ENCODE assay signal across 30 cellular contexts in the genomic region with DNA sequence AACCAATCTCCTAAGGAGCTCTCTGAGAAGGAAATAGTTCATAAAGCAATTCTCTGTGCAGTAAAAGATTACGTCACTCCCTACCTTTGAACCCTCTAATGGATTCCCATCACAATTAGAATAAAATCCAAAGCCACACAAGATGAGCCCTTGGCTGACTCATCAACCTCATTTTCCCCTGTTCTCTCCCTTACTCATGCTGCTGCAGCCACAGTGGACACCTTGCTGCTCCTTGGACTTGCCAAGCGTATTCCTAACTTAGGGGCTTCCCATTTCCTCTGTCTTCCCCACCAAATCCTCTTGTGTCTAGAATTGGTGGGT. TPM values are rescaled to one million over a fixed set of nuclear protein-coding genes. Genes with fewer than 3 reads are reported as not detected.
DNase-seq lines count a peak whose midpoint lies in the region; ATAC-seq and TF ChIP-seq lines count a peak whose summit lies in the region.
"Had no signal": no experiment of that assay in that cellular context is flagged by ENCODE, and none has a peak within 500 bp of the region (broad histone marks: within the 10 kb centered on the region; RNA-seq: fewer than 3 reads in every experiment).

No MANE protein-coding gene starts in this region.

- H3K9me3 ChIP-seq in PC-3 (ENCODE audit: low read length) (no peaks in the 10 kb centered on the region), colonic mucosa (no peaks in the 10 kb centered on the region)
- H3K9me3 ChIP-seq: gastrocnemius medialis had no signal

- no peaks in the 10 kb centered on the region for H3K9me2 ChIP-seq in PC-3 (replicated peaks; ENCODE audit: low read length)

- H3K4me1 ChIP-seq in PC-3 (ENCODE audit: insufficient read depth, low read length) (peaks cover 52% of the 10 kb centered on the region), colonic mucosa (no peaks in the 10 kb centered on the region)
- H3K4me1 ChIP-seq: BLaER1 treated with 17β-estradiol and CSF1 and Interleukin-3, amounts not matched to agents 10 nM and 100 nM; gastrocnemius medialis; spleen had no signal

- no peaks in the 10 kb centered on the region for H3K36me3 ChIP-seq in PC-3 (ENCODE audit: low read depth, low read length)
- no peaks in the 10 kb centered on the region for H3K36me3 ChIP-seq in colonic mucosa
- H3K36me3 ChIP-seq: BLaER1 treated with 17β-estradiol and CSF1 and Interleukin-3, amounts not matched to agents 10 nM and 100 nM; gastrocnemius medialis; neutrophil; spleen; WERI-Rb-1 had no signal

- CTCF ChIA-PET in PC-3 (lab: Charles Lee), result no interaction called here

- H3K4me3 ChIP-seq in PC-3 (ENCODE audit: low read length), result no peak overlapping the region
- no peak overlapping the region for H3K4me3 ChIP-seq in colonic mucosa
- H3K4me3 ChIP-seq: BLaER1 treated with 17β-estradiol and CSF1 and Interleukin-3, amounts not matched to agents 10 nM and 100 nM; gastrocnemius medialis; spleen had no signal

- intact Hi-C loops in PC-3 (cut with micrococcal nuclease) (no loop called here), colonic mucosa (cut with DNase I) (no loop called here)

- BruUV-seq in PC-3 (replicated peaks; lab: Mats Ljungman, UMichigan), result no TSS peak

- DNase-seq in A172 (ENCODE audit: low spot score) (peak; percentile 48), PC-3 (peak; percentile 48), colonic mucosa (peak; percentile 68), mucosa of gallbladder (ENCODE audit: low spot score) (peak; percentile 28), HPDE6-E6E7 (ENCODE audit: extremely low spot score) (no peak), Ammon's horn (ENCODE audit: low spot score) (no peak), NCI-H345 treated with DMSO at 0.1 percent for 48 hours (lab: John Stamatoyannopoulos, UW; ENCODE audit: unreplicated experiment) (no peak), pons (ENCODE audit: low spot score) (no peak)
- DNase-seq: activated CD4-positive, alpha-beta T cell treated with anti-CD3 and anti-CD28 coated beads, Interleukin-2, amount 50 U/mL, for 1 hour; activated CD8-positive, alpha-beta memory T cell treated with anti-CD3 and anti-CD28 coated beads, Interleukin-2, amount 50 U/mL, for 4 hours; activated naive CD8-positive, alpha-beta T cell treated with anti-CD3 and anti-CD28 coated beads, Interleukin-2, amount 50 U/mL, for 24 hours; erythroblast; gastrocnemius medialis; HFFc6; NCI-H1048; NCI-H1930; NCI-H2227 treated with DMSO at 0.1 percent for 48 hours; NCI-H774; spleen; stimulated activated CD4-positive, alpha-beta T cell treated with anti-CD3 and anti-CD28 coated beads, Interleukin-4, amount 100 ng/mL, for 4 hours; stimulated activated naive CD8-positive, alpha-beta T cell treated with anti-CD3 and anti-CD28 coated beads, Interleukin-15, amount 100 ng/mL, for 72 hours; T-helper 2 cell; WERI-Rb-1 had no signal

- H3K79me2 ChIP-seq in PC-3 (ENCODE audit: low read length), result no peaks in the 10 kb centered on the region

- POLR2A ChIA-PET in PC-3 (lab: Charles Lee; ENCODE audit: unreplicated experiment), result no interaction called here

- no peak for ATAC-seq in PC-3
- ATAC-seq: activated naive CD8-positive, alpha-beta T cell treated with anti-CD3 and anti-CD28 coated beads, Interleukin-2, amount 50 U/mL, for 24 hours; gastrocnemius medialis; Panc1; stimulated activated naive CD8-positive, alpha-beta T cell treated with anti-CD3 and anti-CD28 coated beads, Interleukin-15, amount 100 ng/mL, for 72 hours had no signal

- no peaks in the 10 kb centered on the region for H3K27me3 ChIP-seq in PC-3 (ENCODE audit: low read length)
- H3K27me3 ChIP-seq in colonic mucosa, result no peaks in the 10 kb centered on the region
- H3K27me3 ChIP-seq: BLaER1 treated with 17β-estradiol and CSF1 and Interleukin-3, amounts not matched to agents 10 nM and 100 nM; gastrocnemius medialis; neutrophil; spleen had no signal

- no peak overlapping the region for H3K9ac ChIP-seq in PC-3 (ENCODE audit: low read length)
- peak overlapping the region in 1 of 2 donors; percentile 51 for H3K9ac ChIP-seq in colonic mucosa (ENCODE audit: low read depth in 2 of 2, low read length in 2 of 2)
- H3K9ac ChIP-seq: BLaER1 treated with 17β-estradiol and CSF1 and Interleukin-3, amounts not matched to agents 10 nM and 100 nM had no signal

- no peaks in the 10 kb centered on the region for H3F3A ChIP-seq in PC-3 (ENCODE audit: low read length, unreplicated experiment)

- TF ChIP-seq CTCF in PC-3 (conservative IDR thresholded peaks at IDR 0.05; ENCODE audit: low read depth, low read length) (no peak), colonic mucosa (IDR thresholded peaks at IDR 0.05) (no peak)

- H3K27ac ChIP-seq in PC-3 (ENCODE audit: low read length) (peak overlapping the region; percentile 90), colonic mucosa (peak overlapping the region; percentile 82)
- H3K27ac ChIP-seq: BLaER1 treated with 17β-estradiol and CSF1 and Interleukin-3, amounts not matched to agents 10 nM and 100 nM; gastrocnemius medialis; HL-60; neutrophil; spleen; WERI-Rb-1 had no signal

- H4K20me1 ChIP-seq in PC-3 (ENCODE audit: low read length), result no peaks in the 10 kb centered on the region
- H4K20me1 ChIP-seq: BLaER1 treated with 17β-estradiol and CSF1 and Interleukin-3, amounts not matched to agents 10 nM and 100 nM had no signal

- no peak overlapping the region for H2AFZ ChIP-seq in PC-3 (ENCODE audit: low read length)

- no peak overlapping the region for H3K4me2 ChIP-seq in PC-3 (ENCODE audit: low read length)
- H3K4me2 ChIP-seq: BLaER1 treated with 17β-estradiol and CSF1 and Interleukin-3, amounts not matched to agents 10 nM and 100 nM had no signal

RNA-seq across cellular contexts. Expression of a gene that starts 7.0 kb away (rescaled TPM):
- total RNA-seq in A172 (2014; rRNA removed; shearing (Covaris generic)), result 40.6 and 55.8 TPM in 2 replicates
- 1.3 TPM in 1 of 2 replicates, not detected in the other for total RNA-seq in PC-3 (2014; rRNA removed)
- total RNA-seq in colonic mucosa, result 1,000 to 10,000 TPM; 1,318 to 1,657 TPM
- total RNA-seq in mucosa of gallbladder, result 345 TPM
- total RNA-seq: cardiac septum, dermis microvascular lymphatic vessel endothelial cell, HFFc6, mononuclear cell had no signal

Comparison
In these comparisons a context has a peak if more than half of its experiments do, and no peak if none do; other contexts are left out.
1. DNase-seq: peak in A172 (single experiment), PC-3 (single experiment), colonic mucosa (single experiment) and mucosa of gallbladder (single experiment); none in HPDE6-E6E7 (single experiment), Ammon's horn (single experiment), NCI-H345 treated with DMSO at 0.1 percent for 48 hours (single experiment) and pons (single experiment).
2. RNA of a gene that starts 7.0 kb away (total RNA-seq): 1,318 to 1,657 TPM in colonic mucosa, 345 TPM in mucosa of gallbladder (single experiment) and 40.6 to 55.8 TPM in A172; 1.3 TPM in PC-3; every median in the first group is over 10 times any median in the second.